ENCODE assay signal across 8 cellular contexts in the genomic region with DNA sequence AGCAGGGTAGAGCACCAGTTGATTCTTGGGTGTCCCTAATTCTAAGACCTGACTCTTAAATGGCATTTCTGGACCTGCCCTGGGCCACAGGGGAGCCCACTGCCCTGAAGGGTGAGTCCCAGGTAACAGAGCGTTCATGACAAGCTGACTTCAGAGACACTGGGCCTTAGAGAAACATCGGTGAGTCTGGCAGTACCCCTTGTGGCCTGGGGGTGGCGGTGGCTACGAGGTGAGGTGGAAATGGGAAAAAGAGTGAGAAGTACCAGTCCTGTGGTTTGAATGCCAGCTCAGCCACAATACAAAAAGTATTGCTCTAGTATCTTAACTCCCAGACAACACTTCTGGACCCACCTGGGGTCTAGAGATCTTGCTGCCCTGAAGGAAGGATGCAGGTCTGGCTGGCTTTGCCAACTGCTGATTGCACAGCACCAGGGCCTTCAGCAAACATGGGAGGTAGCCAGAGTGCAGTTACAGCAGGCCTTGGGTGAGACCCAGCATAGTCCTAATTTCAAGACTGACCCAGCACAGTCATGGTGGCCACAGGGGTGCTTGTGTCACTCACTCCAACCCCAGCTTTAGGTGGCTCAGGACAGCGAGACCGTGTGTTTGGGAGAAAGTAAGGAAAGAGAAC. TPM values are rescaled to one million over a fixed set of nuclear protein-coding genes. Genes with fewer than 3 reads are reported as not detected.
DNase-seq lines count a peak whose midpoint lies in the region; ATAC-seq and TF ChIP-seq lines count a peak whose summit lies in the region.

No MANE protein-coding gene starts in this region.

- TF ChIP-seq EP300 in ovary (IDR thresholded peaks at IDR 0.05), result no peak

- peak overlapping the region; percentile 76 for H3K27ac Mint-ChIP-seq in activated T-helper 17 cell treated with anti-CD3 and anti-CD28 coated beads, Interleukin-2, amount 50 U/mL, for 72 hours

- H3K4me1 Mint-ChIP-seq in activated T-helper 17 cell treated with anti-CD3 and anti-CD28 coated beads, Interleukin-2, amount 50 U/mL, for 72 hours, result peaks cover 50% of the 10 kb centered on the region

- peak overlapping the region; percentile 22 for H3K4me3 Mint-ChIP-seq in activated T-helper 17 cell treated with anti-CD3 and anti-CD28 coated beads, Interleukin-2, amount 50 U/mL, for 72 hours

- H3K4me1 ChIP-seq in PC-9 (replicated peaks; ENCODE audit: insufficient read depth), result no peaks in the 10 kb centered on the region
- H3K4me1 ChIP-seq in heart right ventricle, result peaks cover under 1 to 63% (median 45%) of the 10 kb centered on the region in 9 donors
- peaks cover 5% of the 10 kb centered on the region for H3K4me1 ChIP-seq in ovary (ENCODE audit: insufficient read depth)

- H4K20me1 ChIP-seq in PC-9 (ENCODE audit: insufficient read depth), result peaks cover 88% of the 10 kb centered on the region

- TF ChIP-seq CTCF in PC-9 (conservative IDR thresholded peaks at IDR 0.05), result peak; percentile 68
- TF ChIP-seq CTCF in heart right ventricle (IDR thresholded peaks at IDR 0.05), result peak in 7 of 9 donors; percentile 22 to 68 (median 41)
- no peak for TF ChIP-seq CTCF in ovary (IDR thresholded peaks at IDR 0.05)

- H3K36me3 Mint-ChIP-seq in activated T-helper 17 cell treated with anti-CD3 and anti-CD28 coated beads, Interleukin-2, amount 50 U/mL, for 72 hours (ENCODE audit: low read depth), result no peaks in the 10 kb centered on the region

- no peak overlapping the region for H3K4me2 ChIP-seq in PC-9

- CTCF ChIA-PET in PC-9 (lab: Charles Lee), result interaction anchor here (0.6 kb wide), 1 partner anchor 9 kb away, joined by 9 read pairs; no protein-coding TSS in a partner anchor

- H3K27ac ChIP-seq in PC-9, result no peak overlapping the region
- peak overlapping the region in 1 of 10 donors; percentile 5 for H3K27ac ChIP-seq in heart right ventricle
- H3K27ac ChIP-seq in ovary, result no peak overlapping the region

- H3K4me3 ChIP-seq in PC-9, result no peak overlapping the region
- no peak overlapping the region for H3K4me3 ChIP-seq in heart right ventricle
- no peak overlapping the region for H3K4me3 ChIP-seq in ovary

- H2AFZ ChIP-seq in PC-9, result no peak overlapping the region

- WGBS in heart right ventricle, 2 donors, result 67 to 74% methylated on average over 6 of the region's 6 CpGs
- WGBS in ovary, 3 donors, result 75 to 82% (median 79%) methylated on average over 6 of the region's 6 CpGs

- H3K9me3 ChIP-seq in PC-9 (ENCODE audit: insufficient read depth, low read depth), result no peaks in the 10 kb centered on the region
- no peaks in the 10 kb centered on the region for H3K9me3 ChIP-seq in heart right ventricle
- no peaks in the 10 kb centered on the region for H3K9me3 ChIP-seq in ovary

- H3K9me3 Mint-ChIP-seq in activated T-helper 17 cell treated with anti-CD3 and anti-CD28 coated beads, Interleukin-2, amount 50 U/mL, for 72 hours, result no peaks in the 10 kb centered on the region

- ATAC-seq in GM18520 (IDR thresholded peaks at IDR 0.05; ENCODE audit: unreplicated experiment) (peak; percentile 70), HG03064 (IDR thresholded peaks at IDR 0.05; ENCODE audit: low read depth, unreplicated experiment) (peak; percentile 69), heart right ventricle (peak in 6 of 8 donors; percentile 33 to 64 (median 50))
- peak; percentile 95 for ATAC-seq in activated T-helper 17 cell treated with anti-CD3 and anti-CD28 coated beads, Interleukin-2, amount 50 U/mL, for 72 hours (replicated peaks)

- H3K36me3 ChIP-seq in PC-9 (ENCODE audit: low read depth) (no peaks in the 10 kb centered on the region), heart right ventricle (no peaks in the 10 kb centered on the region), ovary (no peaks in the 10 kb centered on the region)

- no peak for TF ChIP-seq POLR2A in ovary (IDR thresholded peaks at IDR 0.05)

- H3K27me3 ChIP-seq in PC-9 (ENCODE audit: insufficient read depth, low read depth), result no peaks in the 10 kb centered on the region
- no peaks in the 10 kb centered on the region for H3K27me3 ChIP-seq in heart right ventricle
- no peaks in the 10 kb centered on the region for H3K27me3 ChIP-seq in ovary

- POLR2A ChIA-PET in PC-9 (lab: Charles Lee; ENCODE audit: unreplicated experiment), result interaction anchor here (0.7 kb wide), 1 partner anchor 25 kb away, joined by 5 read pairs; no protein-coding TSS in a partner anchor

- no peaks in the 10 kb centered on the region for H3K27me3 Mint-ChIP-seq in activated T-helper 17 cell treated with anti-CD3 and anti-CD28 coated beads, Interleukin-2, amount 50 U/mL, for 72 hours

- DNase-seq in AG08395 (ENCODE audit: low spot score) (peak; percentile 34), PC-9 (peak in 1 of 2 experiments; percentile 48), heart right ventricle (no peak), ovary (no peak)
- peak; percentile 77 for DNase-seq in stimulated activated CD4-positive, alpha-beta T cell treated with anti-CD3 and anti-CD28 coated beads, Interleukin-1b, Interleukin-23, amount 100 ng/mL, for 48 hours

- no TSS peak for BruUV-seq in PC-9 (replicated peaks; lab: Mats Ljungman, UMichigan)

- peaks cover 15% of the 10 kb centered on the region for H3F3A ChIP-seq in PC-9 (ENCODE audit: insufficient read depth, low read depth)

- no peaks in the 10 kb centered on the region for H3K9me2 ChIP-seq in PC-9 (ENCODE audit: insufficient read depth)

- intact Hi-C loops in PC-9 (cut with micrococcal nuclease; ENCODE audit: unreplicated experiment), result no loop called here
- intact Hi-C loops in heart right ventricle (cut with DNase I), result loop anchor here in 2 of 10 donors (5.0 kb wide), 2 partner anchors 41 to 46 kb away; partner anchors contain the start of gene USP34 (in 1 of the 2)
- intact Hi-C loops in ovary (cut with DNase I), result no loop called here

- H3K79me2 ChIP-seq in PC-9 (ENCODE audit: low read depth), result peaks cover 97% of the 10 kb centered on the region

RNA-seq across cellular contexts. Expression of gene USP34, which starts 44.5 kb away (rescaled TPM):
- total RNA-seq in PC-9 (2021) (85.4 and 120 TPM in 2 replicates), heart right ventricle (10 to 100 TPM; 46.1 to 75.7 (median 60.8) TPM), ovary (100 to 1,000 TPM in 6 of 7 donors, 10 to 100 TPM in 1; 85.8 to 132 (median 116) TPM)
- 100 to 1,000 TPM in 1 of 2 donors, 10 to 100 TPM in 1; 98.5 to 121 TPM for total RNA-seq in activated T-helper 17 cell treated with anti-CD3 and anti-CD28 coated beads, Interleukin-2, amount 50 U/mL, for 72 hours
- polyA plus RNA-seq in heart right ventricle (10 to 100 TPM; 34.3 to 53.6 TPM), ovary (10 to 100 TPM; 57.4 to 60.3 TPM)

Comparison
In these comparisons a context has a peak if more than half of its experiments do, and no peak if none do; other contexts are left out.
1. DNase-seq: peak in AG08395 (single experiment) and stimulated activated CD4-positive, alpha-beta T cell treated with anti-CD3 and anti-CD28 coated beads, Interleukin-1b, Interleukin-23, amount 100 ng/mL, for 48 hours (single experiment); none in heart right ventricle (0 of 2) and ovary (0 of 5).
2. CTCF ChIP-seq: peak in PC-9 (single experiment) and heart right ventricle (7 of 9); none in ovary (0 of 3).
3. Peak in every context shown above with its lines, with median percentiles within 50 percentile points of each other: ATAC-seq.